ENCODE assay signal across 25 cellular contexts in genomic region chr19:310781-311496, GRCh38. TPM values are rescaled to one million over a fixed set of nuclear protein-coding genes. Genes with fewer than 3 reads are reported as not detected.
A peak's percentile ranks its signal among the peaks of the same experiment; 100 is the strongest.
DNase-seq lines count a peak whose midpoint lies in the region; ATAC-seq, FAIRE-seq and TF ChIP-seq lines count a peak whose summit lies in the region.
"Had no signal": no experiment of that assay in that cellular context is flagged by ENCODE, and none has a peak within 500 bp of the region (broad histone marks: within the 10 kb centered on the region; RNA-seq: fewer than 3 reads in every experiment).

No MANE protein-coding gene starts in this region.

- DNase-seq in heart right ventricle: peak in 1 of 2 donors; percentile 5
- no peak for DNase-seq in Right ventricle myocardium inferior (ENCODE audit: missing footprints)
- DNase-seq in endothelial cell of umbilical vein (ENCODE audit: low read depth, low spot score): no peak
- peak; percentile 75 for DNase-seq in posterior vena cava (ENCODE audit: low spot score)
- peak; percentile 54 for DNase-seq in upper lobe of right lung
- DNase-seq in activated T-cell treated with anti-CD3 and anti-CD28 coated beads, Interleukin-2, amount 50 U/mL, for 72 hours: no peak
- no peak for DNase-seq in activated naive CD4-positive, alpha-beta T cell treated with anti-CD3 and anti-CD28 coated beads for 36 hours
- DNase-seq: activated B cell treated with CpG ODN at 0.5 μM for 24 hours; activated CD4-positive, alpha-beta T cell treated with anti-CD3 and anti-CD28 coated beads, Interleukin-2, amount 50 U/mL, for 48 hours; activated naive CD4-positive, alpha-beta T cell treated with Interleukin-2 at 50 U/mL for 16 hours; amygdala; Calu3; EL; hippocampal formation; NCI-H1105 had no signal

- H3K79me2 ChIP-seq in endothelial cell of umbilical vein (ENCODE audit: control insufficient read depth, insufficient read depth, low read length): peaks cover 62% of the 10 kb centered on the region

- peaks cover 2 to 3% of the 10 kb centered on the region in 2 donors for H3K36me3 Mint-ChIP-seq in activated T-cell treated with anti-CD3 and anti-CD28 coated beads, Interleukin-2, amount 50 U/mL, for 72 hours (ENCODE audit: insufficient read depth in 2 of 2)
- H3K36me3 Mint-ChIP-seq in activated naive CD4-positive, alpha-beta T cell treated with anti-CD3 and anti-CD28 coated beads for 36 hours (ENCODE audit: low read depth): peaks cover 5% of the 10 kb centered on the region

- intact Hi-C loops in heart right ventricle (cut with DNase I) (no loop called here), Right ventricle myocardium inferior (cut with DNase I) (no loop called here), endothelial cell of umbilical vein (cut with micrococcal nuclease) (no loop called here), posterior vena cava (cut with DNase I) (no loop called here), upper lobe of right lung (cut with DNase I) (no loop called here)
- intact Hi-C loops in activated naive CD4-positive, alpha-beta T cell treated with anti-CD3 and anti-CD28 coated beads for 36 hours (cut with micrococcal nuclease): no loop called here

- no peak for TF ChIP-seq POLR2A in endothelial cell of umbilical vein (IDR thresholded peaks at IDR 0.05; ENCODE audit: low read depth, low read length)

- peak; percentile 21 for FAIRE-seq in endothelial cell of umbilical vein (lab: Jason Lieb, UNC)
- FAIRE-seq: A549, endometrium, GM18507 had no signal

- no peak overlapping the region for H2AFZ ChIP-seq in endothelial cell of umbilical vein (ENCODE audit: low read depth, low read length)

- ATAC-seq in heart right ventricle (peak in 5 of 8 donors; percentile 29 to 60 (median 50)), Right ventricle myocardium inferior (no peak), upper lobe of right lung (no peak), GM21381 (IDR thresholded peaks at IDR 0.05; ENCODE audit: unreplicated experiment) (no peak)
- no peak for ATAC-seq in activated T-cell treated with anti-CD3 and anti-CD28 coated beads, Interleukin-2, amount 50 U/mL, for 72 hours (replicated peaks in 1 of 2)
- ATAC-seq: A549; naive thymus-derived CD8-positive, alpha-beta T cell had no signal

- peak overlapping the region; percentile 47 for H3K4me2 ChIP-seq in endothelial cell of umbilical vein (ENCODE audit: insufficient read depth, low read length)
- H3K4me2 ChIP-seq: A549, BLaER1 had no signal

- no peaks in the 10 kb centered on the region for H3K27me3 Mint-ChIP-seq in activated T-cell treated with anti-CD3 and anti-CD28 coated beads, Interleukin-2, amount 50 U/mL, for 72 hours (ENCODE audit: low read depth)
- no peaks in the 10 kb centered on the region for H3K27me3 Mint-ChIP-seq in activated naive CD4-positive, alpha-beta T cell treated with anti-CD3 and anti-CD28 coated beads for 36 hours (ENCODE audit: low read depth)
- H3K27me3 Mint-ChIP-seq: activated B cell treated with CpG ODN at 0.5 μM for 24 hours; central memory CD8-positive, alpha-beta T cell; naive thymus-derived CD8-positive, alpha-beta T cell; progenitor cell of endocrine pancreas had no signal

- peaks cover 0 to 35% (median 3%) of the 10 kb centered on the region in 9 donors for H3K4me1 ChIP-seq in heart right ventricle
- peaks cover 27% of the 10 kb centered on the region for H3K4me1 ChIP-seq in endothelial cell of umbilical vein (ENCODE audit: control insufficient read depth, extremely low read depth, insufficient read depth, low read length)
- H3K4me1 ChIP-seq in upper lobe of right lung: no peaks in the 10 kb centered on the region
- H3K4me1 ChIP-seq: A549 had no signal

- no peak overlapping the region for H3K27ac Mint-ChIP-seq in activated T-cell treated with anti-CD3 and anti-CD28 coated beads, Interleukin-2, amount 50 U/mL, for 72 hours
- no peak overlapping the region for H3K27ac Mint-ChIP-seq in activated naive CD4-positive, alpha-beta T cell treated with anti-CD3 and anti-CD28 coated beads for 36 hours
- H3K27ac Mint-ChIP-seq: activated B cell treated with CpG ODN at 0.5 μM for 24 hours; naive thymus-derived CD8-positive, alpha-beta T cell; progenitor cell of endocrine pancreas had no signal

- H3K9me1 ChIP-seq in endothelial cell of umbilical vein (replicated peaks; ENCODE audit: control insufficient read depth, extremely low read depth, insufficient read depth, low read length): no peaks in the 10 kb centered on the region

- dilution Hi-C loops in endothelial cell of umbilical vein (cut with MboI; ENCODE audit: extremely low pct_ligation_motif_present, low sequenced_read_pairs): no loop called here

- H3K9ac ChIP-seq in endothelial cell of umbilical vein (replicated peaks; ENCODE audit: extremely low read depth, insufficient read depth, low read length): no peak overlapping the region
- H3K9ac ChIP-seq: BLaER1 had no signal

- CTCF ChIA-PET in endothelial cell of umbilical vein (lab: Charles Lee): interaction anchor here (0.9 to 1.6 kb wide), 8 partner anchors 9 to 200 kb away, joined by 3 to 29 read pairs (median 6); no protein-coding TSS in a partner anchor
- CTCF ChIA-PET in activated naive CD4-positive, alpha-beta T cell treated with anti-CD3 and anti-CD28 coated beads for 36 hours (lab: Charles Lee): interaction anchor here (0.6 kb wide), 1 partner anchor 15 kb away, joined by 3 read pairs; no protein-coding TSS in a partner anchor

- no peak for TF ChIP-seq CTCF in heart right ventricle (IDR thresholded peaks at IDR 0.05)
- TF ChIP-seq CTCF in endothelial cell of umbilical vein (IDR thresholded peaks at IDR 0.05; ENCODE audit: extremely low read depth in 1 of 2, insufficient read depth in 1 of 2, low read depth in 1 of 2, low read length in 2 of 2): no peak
- TF ChIP-seq CTCF in upper lobe of right lung (IDR thresholded peaks at IDR 0.05): no peak

- BruUV-seq in endothelial cell of umbilical vein (replicated peaks; lab: Mats Ljungman, UMichigan): no TSS peak

- H3K27me3 ChIP-seq in heart right ventricle (no peaks in the 10 kb centered on the region), endothelial cell of umbilical vein (ENCODE audit: control insufficient read depth in 2 of 2, insufficient read depth in 2 of 2, low read length in 2 of 2) (no peaks in the 10 kb centered on the region), upper lobe of right lung (no peaks in the 10 kb centered on the region)
- H3K27me3 ChIP-seq: BLaER1 had no signal

- H3K27ac ChIP-seq in heart right ventricle: peak overlapping the region; percentile 65 to 95 (median 86)
- H3K27ac ChIP-seq in endothelial cell of umbilical vein (ENCODE audit: insufficient read depth, low read depth, low read length): peak overlapping the region; percentile 9
- peak overlapping the region; percentile 86 for H3K27ac ChIP-seq in upper lobe of right lung
- H3K27ac ChIP-seq: A549, BLaER1, SK-N-MC had no signal

- no peaks in the 10 kb centered on the region for H3K9me3 Mint-ChIP-seq in activated T-cell treated with anti-CD3 and anti-CD28 coated beads, Interleukin-2, amount 50 U/mL, for 72 hours
- no peaks in the 10 kb centered on the region for H3K9me3 Mint-ChIP-seq in activated naive CD4-positive, alpha-beta T cell treated with anti-CD3 and anti-CD28 coated beads for 36 hours
- H3K9me3 Mint-ChIP-seq: activated B cell treated with CpG ODN at 0.5 μM for 24 hours; central memory CD8-positive, alpha-beta T cell; naive thymus-derived CD8-positive, alpha-beta T cell had no signal

- POLR2A ChIA-PET in endothelial cell of umbilical vein (lab: Charles Lee): interaction anchor here (1.1 kb wide), 1 partner anchor 178 kb away, joined by 3 read pairs; no protein-coding TSS in a partner anchor

- no peaks in the 10 kb centered on the region for H4K20me1 ChIP-seq in endothelial cell of umbilical vein (replicated peaks; ENCODE audit: control insufficient read depth, extremely low read depth, insufficient read depth, low read length)

- 73 to 82% methylated on average over 24 of the region's 24 CpGs for WGBS in heart right ventricle, 2 donors

- peaks cover 12 to 84% (median 30%) of the 10 kb centered on the region in 9 donors for H3K36me3 ChIP-seq in heart right ventricle
- H3K36me3 ChIP-seq in endothelial cell of umbilical vein (ENCODE audit: control insufficient read depth in 2 of 2, extremely low read depth in 1 of 2, insufficient read depth in 2 of 2, low read length in 2 of 2): peaks cover 12 to 37% of the 10 kb centered on the region in 2 experiments
- peaks cover 64% of the 10 kb centered on the region for H3K36me3 ChIP-seq in upper lobe of right lung

- peak overlapping the region; percentile 27 to 59 (median 46) for H3K4me3 ChIP-seq in heart right ventricle
- peak overlapping the region in 1 of 3 experiments; percentile 5 for H3K4me3 ChIP-seq in endothelial cell of umbilical vein (replicated peaks in 1 of 3; ENCODE audit: insufficient read depth in 1 of 3, low read depth in 1 of 3, low read length in 3 of 3)
- peak overlapping the region; percentile 49 for H3K4me3 ChIP-seq in upper lobe of right lung
- H3K4me3 ChIP-seq: A549, BLaER1, SK-N-MC had no signal

- H3K4me1 Mint-ChIP-seq in activated T-cell treated with anti-CD3 and anti-CD28 coated beads, Interleukin-2, amount 50 U/mL, for 72 hours (ENCODE audit: low read depth): no peaks in the 10 kb centered on the region
- no peaks in the 10 kb centered on the region for H3K4me1 Mint-ChIP-seq in activated naive CD4-positive, alpha-beta T cell treated with anti-CD3 and anti-CD28 coated beads for 36 hours (ENCODE audit: low read depth)
- H3K4me1 Mint-ChIP-seq: activated B cell treated with CpG ODN at 0.5 μM for 24 hours had no signal

- no peaks in the 10 kb centered on the region for H3K9me3 ChIP-seq in heart right ventricle
- no peaks in the 10 kb centered on the region for H3K9me3 ChIP-seq in endothelial cell of umbilical vein (replicated peaks; ENCODE audit: control insufficient read depth, insufficient read depth, low read length)
- H3K9me3 ChIP-seq in upper lobe of right lung: no peaks in the 10 kb centered on the region
- H3K9me3 ChIP-seq: A549, BLaER1 had no signal

- no peak overlapping the region for H3K4me3 Mint-ChIP-seq in activated T-cell treated with anti-CD3 and anti-CD28 coated beads, Interleukin-2, amount 50 U/mL, for 72 hours
- no peak overlapping the region for H3K4me3 Mint-ChIP-seq in activated naive CD4-positive, alpha-beta T cell treated with anti-CD3 and anti-CD28 coated beads for 36 hours
- H3K4me3 Mint-ChIP-seq: activated B cell treated with CpG ODN at 0.5 μM for 24 hours; central memory CD8-positive, alpha-beta T cell; naive thymus-derived CD8-positive, alpha-beta T cell had no signal

RNA-seq across cellular contexts. Expression of gene PLPP2, which starts 19.7 kb away (rescaled TPM):
- 1 to 10 TPM in 2 of 10 donors, under 1 TPM in 8; 0.14 to 2.8 (median 0.62) TPM for total RNA-seq in heart right ventricle
- under 1 TPM; 0.80 to 0.91 TPM for polyA plus RNA-seq in heart right ventricle
- total RNA-seq in Right ventricle myocardium inferior: 0.76 TPM
- 12.0 and 27.9 TPM in 2 replicates for total RNA-seq in endothelial cell of umbilical vein
- polyA plus RNA-seq in endothelial cell of umbilical vein: 34.3 and 36.3 TPM in 2 replicates
- 14.9 and 16.5 TPM in 2 replicates for polyA plus RNA-seq in endothelial cell of umbilical vein (2011; cell fraction: cytosol; rRNA removed)
- polyA plus RNA-seq in endothelial cell of umbilical vein (2011; cell fraction: nucleus; rRNA removed): 14.2 and 15.9 TPM in 2 replicates
- polyA plus RNA-seq in endothelial cell of umbilical vein (2012): 26.4 and 44.4 TPM in 2 replicates
- 21.9 and 26.1 TPM in 2 replicates for polyA minus RNA-seq in endothelial cell of umbilical vein
- 40.7 TPM for polyA minus RNA-seq in endothelial cell of umbilical vein (2011; cell fraction: cytosol; rRNA and poly(A)+ RNA removed)
- polyA minus RNA-seq in endothelial cell of umbilical vein (2011; cell fraction: nucleus; rRNA and poly(A)+ RNA removed): 2.3 and 5.0 TPM in 2 replicates
- 1 to 10 TPM in 1 of 2 donors, under 1 TPM in 1; 0.83 to 4.5 TPM for total RNA-seq in posterior vena cava
- 5.7 TPM for total RNA-seq in upper lobe of right lung
- total RNA-seq in activated T-cell treated with anti-CD3 and anti-CD28 coated beads, Interleukin-2, amount 50 U/mL, for 72 hours: 1 to 10 TPM; 2.1 to 2.7 TPM
- total RNA-seq in activated naive CD4-positive, alpha-beta T cell treated with anti-CD3 and anti-CD28 coated beads for 36 hours: under 1 TPM; 0.25 to 0.41 TPM
- total RNA-seq: LHCN-M2; naive thymus-derived CD8-positive, alpha-beta T cell had no signal

RNA-seq across cellular contexts. Expression of gene MIER2, which starts 33.7 kb away (rescaled TPM):
- total RNA-seq in heart right ventricle (10 to 100 TPM; 11.1 to 34.6 (median 16.3) TPM), Right ventricle myocardium inferior (16.3 TPM), endothelial cell of umbilical vein (41.7 and 44.9 TPM in 2 replicates), posterior vena cava (10 to 100 TPM; 18.8 to 25.3 TPM), upper lobe of right lung (43.1 TPM)
- polyA plus RNA-seq in heart right ventricle (10 to 100 TPM; 25.1 to 30.4 TPM), endothelial cell of umbilical vein (20.3 and 26.8 TPM in 2 replicates)
- polyA plus RNA-seq in endothelial cell of umbilical vein (2011; cell fraction: cytosol; rRNA removed): 17.4 and 20.3 TPM in 2 replicates
- 54.6 and 69.8 TPM in 2 replicates for polyA plus RNA-seq in endothelial cell of umbilical vein (2011; cell fraction: nucleus; rRNA removed)
- 44.8 and 55.7 TPM in 2 replicates for polyA plus RNA-seq in endothelial cell of umbilical vein (2012)
- polyA minus RNA-seq in endothelial cell of umbilical vein: 70.1 and 74.1 TPM in 2 replicates
- 7.3 TPM for polyA minus RNA-seq in endothelial cell of umbilical vein (2011; cell fraction: cytosol; rRNA and poly(A)+ RNA removed)
- 35.1 and 41.4 TPM in 2 replicates for polyA minus RNA-seq in endothelial cell of umbilical vein (2011; cell fraction: nucleus; rRNA and poly(A)+ RNA removed)
- 10 to 100 TPM; 25.8 to 29.0 TPM for total RNA-seq in activated T-cell treated with anti-CD3 and anti-CD28 coated beads, Interleukin-2, amount 50 U/mL, for 72 hours
- 10 to 100 TPM; 19.4 to 20.4 TPM for total RNA-seq in activated naive CD4-positive, alpha-beta T cell treated with anti-CD3 and anti-CD28 coated beads for 36 hours

Comparison
In these comparisons a context has a peak if more than half of its experiments do, and no peak if none do; other contexts are left out.
1. ATAC-seq: peak in heart right ventricle (5 of 8); none in Right ventricle myocardium inferior (single experiment), upper lobe of right lung (single experiment), activated T-cell treated with anti-CD3 and anti-CD28 coated beads, Interleukin-2, amount 50 U/mL, for 72 hours (0 of 2) and GM21381 (single experiment).
2. DNase-seq: peak in posterior vena cava (single experiment) and upper lobe of right lung (single experiment); none in Right ventricle myocardium inferior (single experiment), endothelial cell of umbilical vein (single experiment), activated T-cell treated with anti-CD3 and anti-CD28 coated beads, Interleukin-2, amount 50 U/mL, for 72 hours (0 of 2) and activated naive CD4-positive, alpha-beta T cell treated with anti-CD3 and anti-CD28 coated beads for 36 hours (single experiment).
3. H3K27ac ChIP-seq: peak in every context shown above with its lines; median percentile 86 in upper lobe of right lung; 86 in heart right ventricle; 9 in endothelial cell of umbilical vein.